18 cellular contexts compared by ENCODE assay signal in the genomic region with DNA sequence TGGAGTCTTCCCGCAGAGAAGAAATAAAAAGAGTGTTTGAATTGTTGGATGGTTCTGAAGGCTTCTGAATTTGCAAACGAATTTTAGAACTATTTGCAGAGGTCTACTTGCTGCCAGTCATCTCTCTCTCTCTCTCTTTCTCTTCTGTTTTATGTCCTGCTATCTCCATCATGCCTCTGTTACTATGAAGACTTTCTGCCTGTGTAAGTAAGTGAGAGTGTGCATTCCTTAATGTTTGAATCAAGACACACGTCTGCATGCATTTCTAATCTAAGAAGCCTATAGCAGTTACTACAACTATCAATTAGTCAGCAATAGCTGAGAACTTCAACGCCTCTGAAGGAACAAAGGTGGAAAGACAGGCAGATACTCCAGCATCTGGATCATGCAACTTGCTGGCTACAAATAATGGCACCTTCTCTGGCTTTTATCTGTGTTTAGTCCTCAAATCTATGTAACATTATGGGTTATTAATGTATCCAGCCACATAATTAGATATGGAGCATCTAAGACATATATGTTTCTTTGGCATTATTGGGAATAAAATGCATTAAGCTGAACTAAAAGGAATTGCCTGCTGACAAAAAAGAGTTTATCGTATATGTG.
"Had no signal": no experiment of that assay in that cellular context is flagged by ENCODE, and none has a peak within 500 bp of the region (broad histone marks: within the 10 kb centered on the region; RNA-seq: fewer than 3 reads in every experiment).

No MANE protein-coding gene starts in this region.

- H3K36me3 Mint-ChIP-seq: stimulated activated memory B cell treated with anti-CD40 and anti-IgM and Interleukin-4, amounts not matched to agents 10 μg/mL and 1 μg/mL and 100 μg/mL, for 72 hours; WTC11 had no signal

- H3K4me3 Mint-ChIP-seq: activated CD8-positive, alpha-beta T cell treated with anti-CD3 and anti-CD28 coated beads for 36 hours; activated T-cell treated with anti-CD3 and anti-CD28 coated beads, Interleukin-2, amount 50 U/mL, for 4 hours; dendritic cell treated with granulocyte-macrophage colony-stimulating factor and Interleukin-4, amounts not matched to agents 40 ng/mL and 50 ng/mL, for 4 days; effector memory CD8-positive, alpha-beta T cell; stimulated activated memory B cell treated with anti-CD40 and anti-IgM and Interleukin-4, amounts not matched to agents 10 μg/mL and 1 μg/mL and 100 μg/mL, for 72 hours had no signal

- H3K4me3 ChIP-seq: body of pancreas, SJSA1, testis, upper lobe of right lung had no signal

- H3K27me3 Mint-ChIP-seq: dendritic cell treated with granulocyte-macrophage colony-stimulating factor and Interleukin-4, amounts not matched to agents 40 ng/mL and 50 ng/mL, for 4 days; stimulated activated memory B cell treated with anti-CD40 and anti-IgM and Interleukin-4, amounts not matched to agents 10 μg/mL and 1 μg/mL and 100 μg/mL, for 72 hours had no signal

- H3K9me3 Mint-ChIP-seq: activated CD8-positive, alpha-beta T cell treated with anti-CD3 and anti-CD28 coated beads for 36 hours; activated T-cell treated with anti-CD3 and anti-CD28 coated beads, Interleukin-2, amount 50 U/mL, for 4 hours; dendritic cell treated with granulocyte-macrophage colony-stimulating factor and Interleukin-4, amounts not matched to agents 40 ng/mL and 50 ng/mL, for 4 days; effector memory CD8-positive, alpha-beta T cell; neural crest cell; stimulated activated memory B cell treated with anti-CD40 and anti-IgM and Interleukin-4, amounts not matched to agents 10 μg/mL and 1 μg/mL and 100 μg/mL, for 72 hours; WTC11 had no signal

- H3K9me3 ChIP-seq: body of pancreas, heart right ventricle, SJSA1, testis, upper lobe of right lung had no signal

- H3K27ac ChIP-seq: body of pancreas, epithelial cell of prostate, SJSA1, testis, upper lobe of right lung had no signal

- H3K36me3 ChIP-seq: heart right ventricle, SJSA1, upper lobe of right lung had no signal

- H3K4me1 ChIP-seq: body of pancreas, SJSA1 had no signal

- DNase-seq: activated CD4-positive, alpha-beta T cell treated with anti-CD3 and anti-CD28 coated beads for 4 hours; activated CD8-positive, alpha-beta T cell treated with anti-CD3 and anti-CD28 coated beads for 36 hours; activated effector memory CD4-positive, alpha-beta T cell treated with Interleukin-2 at 50 U/mL for 16 hours; activated naive CD4-positive, alpha-beta T cell treated with anti-CD3 and anti-CD28 coated beads, Interleukin-2, amount 50 U/mL, for 16 hours; activated T-cell treated with anti-CD3 and anti-CD28 coated beads, Interleukin-2, amount 50 U/mL, for 4 hours; body of pancreas; effector memory CD8-positive, alpha-beta T cell; heart right ventricle; mammary epithelial cell; stimulated activated CD4-positive, alpha-beta T cell treated with anti-CD3 and anti-CD28 coated beads, Interleukin-2, amount 100 ng/mL, for 48 hours; testis; upper lobe of right lung had no signal

- ATAC-seq: activated CD8-positive, alpha-beta T cell treated with anti-CD3 and anti-CD28 coated beads for 36 hours; activated T-cell treated with anti-CD3 and anti-CD28 coated beads, Interleukin-2, amount 50 U/mL, for 4 hours; body of pancreas; effector memory CD8-positive, alpha-beta T cell; heart right ventricle; stimulated activated memory B cell treated with anti-CD40 and anti-IgM and Interleukin-4, amounts not matched to agents 10 μg/mL and 1 μg/mL and 100 μg/mL, for 72 hours; upper lobe of right lung had no signal

- H3K4me1 Mint-ChIP-seq: stimulated activated memory B cell treated with anti-CD40 and anti-IgM and Interleukin-4, amounts not matched to agents 10 μg/mL and 1 μg/mL and 100 μg/mL, for 72 hours had no signal

- H3K27me3 ChIP-seq: body of pancreas, heart right ventricle, SJSA1, testis, upper lobe of right lung had no signal

- H3K27ac Mint-ChIP-seq: activated CD8-positive, alpha-beta T cell treated with anti-CD3 and anti-CD28 coated beads for 36 hours; dendritic cell treated with granulocyte-macrophage colony-stimulating factor and Interleukin-4, amounts not matched to agents 40 ng/mL and 50 ng/mL, for 4 days; effector memory CD8-positive, alpha-beta T cell; stimulated activated memory B cell treated with anti-CD40 and anti-IgM and Interleukin-4, amounts not matched to agents 10 μg/mL and 1 μg/mL and 100 μg/mL, for 72 hours; WTC11 had no signal
